In genomic region chr2:230777681-230778080, GRCh38 we compare ENCODE assay signal across 13 cellular contexts.
DNase-seq lines count a peak whose midpoint lies in the region; ATAC-seq and TF ChIP-seq lines count a peak whose summit lies in the region.
"Had no signal": no experiment of that assay in that cellular context is flagged by ENCODE, and none has a peak within 500 bp of the region (broad histone marks: within the 10 kb centered on the region; RNA-seq: fewer than 3 reads in every experiment).

No MANE protein-coding gene starts in this region.

- H2AFZ ChIP-seq in fibroblast of lung (ENCODE audit: low read length), result no peak overlapping the region

- no peak for TF ChIP-seq CTCF in fibroblast of lung (conservative IDR thresholded peaks at IDR 0.05 in 1 of 2, IDR thresholded peaks at IDR 0.05 in 1 of 2; ENCODE audit: low read depth in 1 of 2, low read length in 2 of 2)

- peak overlapping the region; percentile 5 for H3K4me3 Mint-ChIP-seq in stimulated activated naive CD8-positive, alpha-beta T cell treated with anti-CD3 and anti-CD28 coated beads, Interleukin-15, Interleukin-2, amounts not matched to agents 100 ng/mL and 50 ng/mL, for 24 hours
- H3K4me3 Mint-ChIP-seq in activated CD8-positive, alpha-beta T cell treated with anti-CD3 and anti-CD28 coated beads, Interleukin-2, amount 10 ng/mL, durations not matched to agents 7 days and 5 days, result no peak overlapping the region

- no peaks in the 10 kb centered on the region for H4K20me1 ChIP-seq in fibroblast of lung (ENCODE audit: control insufficient read depth, extremely low read depth, insufficient read depth, low read length)

- no peaks in the 10 kb centered on the region for H3K9me3 Mint-ChIP-seq in stimulated activated naive CD8-positive, alpha-beta T cell treated with anti-CD3 and anti-CD28 coated beads, Interleukin-15, Interleukin-2, amounts not matched to agents 100 ng/mL and 50 ng/mL, for 24 hours
- H3K9me3 Mint-ChIP-seq in activated CD8-positive, alpha-beta T cell treated with anti-CD3 and anti-CD28 coated beads, Interleukin-2, amount 10 ng/mL, durations not matched to agents 7 days and 5 days (ENCODE audit: insufficient read depth), result peaks cover 11% of the 10 kb centered on the region

- no peak for ATAC-seq in stimulated activated naive CD8-positive, alpha-beta T cell treated with anti-CD3 and anti-CD28 coated beads, Interleukin-15, Interleukin-2, amounts not matched to agents 100 U/mL and 50 U/mL, for 24 hours
- no peak for ATAC-seq in activated CD8-positive, alpha-beta T cell treated with anti-CD3 and anti-CD28 coated beads, Interleukin-2, amount 10 ng/mL, durations not matched to agents 7 days and 5 days
- ATAC-seq in HG02870 (IDR thresholded peaks at IDR 0.05; ENCODE audit: unreplicated experiment) (no peak), GM19351 (IDR thresholded peaks at IDR 0.05; ENCODE audit: unreplicated experiment) (no peak)
- ATAC-seq: right lobe of liver had no signal

- H3K9ac ChIP-seq in fibroblast of lung (ENCODE audit: insufficient read depth, low read length), result no peak overlapping the region

- peaks cover 61% of the 10 kb centered on the region for H3K79me2 ChIP-seq in fibroblast of lung (ENCODE audit: control insufficient read depth, insufficient read depth, low read length)

- H3K4me1 ChIP-seq in fibroblast of lung (ENCODE audit: control insufficient read depth, extremely low read depth, insufficient read depth, low read length), result peaks cover 18% of the 10 kb centered on the region
- H3K4me1 ChIP-seq: right lobe of liver had no signal

- H3K4me1 Mint-ChIP-seq in stimulated activated naive CD8-positive, alpha-beta T cell treated with anti-CD3 and anti-CD28 coated beads, Interleukin-15, Interleukin-2, amounts not matched to agents 100 ng/mL and 50 ng/mL, for 24 hours (ENCODE audit: low read depth), result peaks cover 84% of the 10 kb centered on the region
- peaks cover 89% of the 10 kb centered on the region for H3K4me1 Mint-ChIP-seq in activated CD8-positive, alpha-beta T cell treated with anti-CD3 and anti-CD28 coated beads, Interleukin-2, amount 10 ng/mL, durations not matched to agents 7 days and 5 days (ENCODE audit: low read depth)

- peaks cover 1% of the 10 kb centered on the region for H3K36me3 ChIP-seq in fibroblast of lung (ENCODE audit: control insufficient read depth, insufficient read depth, low read length)
- H3K36me3 ChIP-seq: right lobe of liver had no signal

- DNase-seq in stimulated activated naive CD8-positive, alpha-beta T cell treated with anti-CD3 and anti-CD28 coated beads, Interleukin-15, Interleukin-2, amounts not matched to agents 100 U/mL and 50 U/mL, for 24 hours, result no peak
- no peak for DNase-seq in activated CD8-positive, alpha-beta T cell treated with anti-CD3 and anti-CD28 coated beads, Interleukin-2, amount 10 ng/mL, durations not matched to agents 7 days and 5 days
- DNase-seq in fibroblast of lung (ENCODE audit: low read depth in 2 of 2) (peak in 1 of 2 donors; percentile 69), NCI-H1436 (lab: John Stamatoyannopoulos, UW) (no peak), SIG-M5 treated with dmso at 0.1 percent for 504 hours (lab: John Stamatoyannopoulos, UW; ENCODE audit: unreplicated experiment) (no peak)
- DNase-seq: activated effector memory CD4-positive, alpha-beta T cell treated with anti-CD3 and anti-CD28 coated beads, Interleukin-2, amount 50 U/mL, for 16 hours; effector CD4-positive, alpha-beta T cell; NCI-H2081; right lobe of liver had no signal

- no peaks in the 10 kb centered on the region for H3K27me3 Mint-ChIP-seq in stimulated activated naive CD8-positive, alpha-beta T cell treated with anti-CD3 and anti-CD28 coated beads, Interleukin-15, Interleukin-2, amounts not matched to agents 100 ng/mL and 50 ng/mL, for 24 hours
- H3K27me3 Mint-ChIP-seq in activated CD8-positive, alpha-beta T cell treated with anti-CD3 and anti-CD28 coated beads, Interleukin-2, amount 10 ng/mL, durations not matched to agents 7 days and 5 days (ENCODE audit: low read depth), result no peaks in the 10 kb centered on the region

- no peaks in the 10 kb centered on the region for H3K27me3 ChIP-seq in fibroblast of lung (ENCODE audit: control insufficient read depth, insufficient read depth, low read length)
- H3K27me3 ChIP-seq: right lobe of liver, tibial nerve had no signal

- H3K27ac ChIP-seq in fibroblast of lung (ENCODE audit: insufficient read depth, low read length), result peak overlapping the region; percentile 26
- H3K27ac ChIP-seq: right lobe of liver, tibial nerve had no signal

- no peak overlapping the region for H3K4me2 ChIP-seq in fibroblast of lung (ENCODE audit: extremely low read depth, insufficient read depth, low read length)

- H3K27ac Mint-ChIP-seq in stimulated activated naive CD8-positive, alpha-beta T cell treated with anti-CD3 and anti-CD28 coated beads, Interleukin-15, Interleukin-2, amounts not matched to agents 100 ng/mL and 50 ng/mL, for 24 hours, result peak overlapping the region; percentile 71
- H3K27ac Mint-ChIP-seq in activated CD8-positive, alpha-beta T cell treated with anti-CD3 and anti-CD28 coated beads, Interleukin-2, amount 10 ng/mL, durations not matched to agents 7 days and 5 days, result peak overlapping the region; percentile 70

- POLR2A ChIA-PET in activated CD8-positive, alpha-beta T cell treated with anti-CD3 and anti-CD28 coated beads, Interleukin-2, amount 10 ng/mL, durations not matched to agents 7 days and 5 days (lab: Charles Lee), result interaction anchor here (1.0 kb wide), 1 partner anchor 8 kb away, joined by 3 read pairs; no protein-coding TSS in a partner anchor

- H3K36me3 Mint-ChIP-seq in stimulated activated naive CD8-positive, alpha-beta T cell treated with anti-CD3 and anti-CD28 coated beads, Interleukin-15, Interleukin-2, amounts not matched to agents 100 ng/mL and 50 ng/mL, for 24 hours (ENCODE audit: low read depth), result peaks cover 66% of the 10 kb centered on the region
- peaks cover 86% of the 10 kb centered on the region for H3K36me3 Mint-ChIP-seq in activated CD8-positive, alpha-beta T cell treated with anti-CD3 and anti-CD28 coated beads, Interleukin-2, amount 10 ng/mL, durations not matched to agents 7 days and 5 days (ENCODE audit: low read depth)

- no peaks in the 10 kb centered on the region for H3K9me3 ChIP-seq in fibroblast of lung (ENCODE audit: control insufficient read depth, insufficient read depth, low read depth, low read length)
- H3K9me3 ChIP-seq: right lobe of liver, tibial nerve had no signal

- H3K4me3 ChIP-seq in fibroblast of lung (replicated peaks in 1 of 4; ENCODE audit: control extremely low read depth in 1 of 4, insufficient read depth in 1 of 4, low read depth in 3 of 4, low read length in 4 of 4), result no peak overlapping the region
- H3K4me3 ChIP-seq: right lobe of liver, tibial nerve had no signal

- CTCF ChIA-PET in activated CD8-positive, alpha-beta T cell treated with anti-CD3 and anti-CD28 coated beads, Interleukin-2, amount 10 ng/mL, durations not matched to agents 7 days and 5 days (lab: Charles Lee), result interaction anchor here (2.7 kb wide), 1 partner anchor 21 kb away, joined by 20 read pairs; no protein-coding TSS in a partner anchor
